ENCODE assay signal across 1 cellular context in the genomic region with DNA sequence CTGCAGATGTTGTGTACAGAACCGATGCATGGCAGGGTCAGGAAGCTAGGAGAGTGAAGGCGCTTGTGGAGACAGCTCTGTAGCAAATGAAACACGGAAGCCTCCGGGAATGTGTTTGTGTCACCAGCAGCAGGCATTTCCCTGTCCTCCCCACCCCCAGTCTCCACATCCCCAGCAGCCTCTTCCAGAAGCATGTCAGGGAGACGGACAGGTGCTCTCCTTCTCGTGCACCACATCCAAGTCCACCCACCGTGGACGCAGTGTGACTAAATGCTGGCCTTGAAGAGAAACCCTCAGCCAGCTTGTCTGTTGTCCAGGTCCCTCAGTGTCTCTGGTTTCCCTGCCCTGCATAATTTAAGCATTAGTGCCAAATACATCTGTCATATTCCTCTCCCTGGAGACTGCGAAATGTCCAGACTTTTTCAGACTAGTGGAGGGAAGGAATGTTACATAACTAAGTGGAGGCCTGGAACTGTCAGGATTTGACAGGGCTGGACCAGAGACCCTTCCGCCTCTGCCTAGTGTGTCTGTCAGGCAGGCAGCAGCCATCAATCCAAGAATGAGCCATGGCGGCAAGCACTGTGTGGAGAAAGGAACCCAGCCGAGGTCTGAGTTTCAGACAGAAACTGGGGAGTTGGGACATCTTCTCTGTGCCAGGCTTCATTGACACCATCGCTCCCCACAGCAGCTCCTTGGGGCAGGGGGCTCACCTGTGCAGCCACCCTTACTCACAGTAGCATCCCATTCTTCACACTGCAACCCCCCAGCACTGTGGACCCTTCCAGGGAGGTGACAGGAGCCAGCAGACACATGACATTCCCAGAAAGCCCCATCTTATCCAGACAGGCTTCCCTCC.
A peak's percentile ranks its signal among the peaks of the same experiment; 100 is the strongest.
TF ChIP-seq lines count a peak whose summit lies in the region.

No MANE protein-coding gene starts in this region.

TF ChIP-seq in SK-N-SH, 30 proteins besides CTCF, POLR2A, EP300 and RAD21:
- TF ChIP-seq, protein P1, sequence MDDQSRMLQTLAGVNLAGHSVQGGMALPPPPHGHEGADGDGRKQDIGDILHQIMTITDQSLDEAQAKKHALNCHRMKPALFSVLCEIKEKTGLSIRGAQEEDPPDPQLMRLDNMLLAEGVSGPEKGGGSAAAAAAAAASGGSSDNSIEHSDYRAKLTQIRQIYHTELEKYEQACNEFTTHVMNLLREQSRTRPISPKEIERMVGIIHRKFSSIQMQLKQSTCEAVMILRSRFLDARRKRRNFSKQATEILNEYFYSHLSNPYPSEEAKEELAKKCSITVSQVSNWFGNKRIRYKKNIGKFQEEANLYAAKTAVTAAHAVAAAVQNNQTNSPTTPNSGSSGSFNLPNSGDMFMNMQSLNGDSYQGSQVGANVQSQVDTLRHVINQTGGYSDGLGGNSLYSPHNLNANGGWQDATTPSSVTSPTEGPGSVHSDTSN (IDR thresholded peaks at IDR 0.05), result 0 out of 2 replicates have a peak, but pooled peaks have one; percentile 4
- no peak for TF ChIP-seq TAF1 (IDR thresholded peaks at IDR 0.05; ENCODE audit: borderline replicate concordance, low read depth, low read length)
